In the genomic region with DNA sequence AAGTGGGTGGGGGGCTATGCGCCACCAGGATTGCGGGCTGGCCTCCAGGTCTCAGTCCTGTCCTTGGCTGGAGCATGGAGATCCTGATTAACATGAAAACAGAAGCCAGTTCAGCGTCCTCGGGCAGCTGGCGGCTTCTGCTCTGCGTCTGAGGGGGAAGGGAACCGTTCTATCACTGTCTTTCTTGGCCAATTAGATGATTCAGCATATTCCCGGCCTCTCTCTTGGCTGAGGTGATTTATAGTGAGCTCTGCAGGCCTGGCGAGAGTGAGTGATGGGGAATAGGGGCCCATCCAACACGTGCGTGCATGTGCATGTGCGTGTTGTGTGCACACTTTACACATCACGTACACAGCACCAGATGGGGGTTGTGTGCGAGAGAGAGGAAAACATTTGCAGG, we compare ENCODE assay signal across 10 cellular contexts.
A peak's percentile ranks its signal among the peaks of the same experiment; 100 is the strongest.
DNase-seq lines count a peak whose midpoint lies in the region; ATAC-seq and TF ChIP-seq lines count a peak whose summit lies in the region.
"Had no signal": no experiment of that assay in that cellular context is flagged by ENCODE, and none has a peak within 500 bp of the region (broad histone marks: within the 10 kb centered on the region; RNA-seq: fewer than 3 reads in every experiment).

No MANE protein-coding gene starts in this region.

- H3K4me1 ChIP-seq in mesendoderm (ENCODE audit: control insufficient read depth, low read depth, low read length): no peaks in the 10 kb centered on the region

- peak overlapping the region; percentile 56 for H3K56ac ChIP-seq in mesendoderm (ENCODE audit: low read length)

- H3K4me3 ChIP-seq in AG10803 (ENCODE audit: low read length) (no peak overlapping the region), dorsolateral prefrontal cortex (peak overlapping the region in 29 of 59 donors; percentile 1 to 43 (median 15)), mesendoderm (ENCODE audit: low read length) (no peak overlapping the region)

- no peaks in the 10 kb centered on the region for H3K4me1 Mint-ChIP-seq in stimulated activated memory B cell treated with anti-CD40 and anti-IgM and Interleukin-4, amounts not matched to agents 10 μg/mL and 1 μg/mL and 100 μg/mL, for 72 hours
- H3K4me1 Mint-ChIP-seq: B cell had no signal

- H3K27me3 ChIP-seq in dorsolateral prefrontal cortex (peaks cover 0 to 71% (median 23%) of the 10 kb centered on the region in 45 donors), mesendoderm (ENCODE audit: insufficient read depth, low read length, poor library complexity) (no peaks in the 10 kb centered on the region)

- no peaks in the 10 kb centered on the region for H3K36me3 Mint-ChIP-seq in stimulated activated memory B cell treated with anti-CD40 and anti-IgM and Interleukin-4, amounts not matched to agents 10 μg/mL and 1 μg/mL and 100 μg/mL, for 72 hours

- DNase-seq in AG10803 (ENCODE audit: low read depth) (peak; percentile 62), NCI-H1694 (lab: John Stamatoyannopoulos, UW) (peak; percentile 79), dorsolateral prefrontal cortex (peak in 6 of 10 donors; percentile 33 to 62 (median 47)), mesendoderm (peak; percentile 37), NCI-H2196 (lab: John Stamatoyannopoulos, UW; ENCODE audit: unreplicated experiment) (no peak)
- DNase-seq: stimulated activated CD4-positive, alpha-beta T cell treated with anti-CD3 and anti-CD28 coated beads, Interleukin-4, amount 100 ng/mL, for 4 hours had no signal

- H3K36me3 ChIP-seq in mesendoderm (ENCODE audit: control insufficient read depth, insufficient read depth, low read length): no peaks in the 10 kb centered on the region

- H3K27me3 Mint-ChIP-seq in stimulated activated memory B cell treated with anti-CD40 and anti-IgM and Interleukin-4, amounts not matched to agents 10 μg/mL and 1 μg/mL and 100 μg/mL, for 72 hours: peaks cover 8% of the 10 kb centered on the region

- peaks cover 6% of the 10 kb centered on the region for H3K9me3 Mint-ChIP-seq in stimulated activated memory B cell treated with anti-CD40 and anti-IgM and Interleukin-4, amounts not matched to agents 10 μg/mL and 1 μg/mL and 100 μg/mL, for 72 hours

- TF ChIP-seq CTCF in AG10803 (conservative IDR thresholded peaks at IDR 0.05; ENCODE audit: low read length): no peak
- no peak for TF ChIP-seq CTCF in dorsolateral prefrontal cortex (IDR thresholded peaks at IDR 0.05 in 54 of 56, conservative IDR thresholded peaks at IDR 0.05 in 2 of 56; ENCODE audit: low read depth in 1 of 56, partially characterized antibody in 56 of 56)

- ATAC-seq in GM18498 (IDR thresholded peaks at IDR 0.05; ENCODE audit: unreplicated experiment) (no peak), HG03135 (IDR thresholded peaks at IDR 0.05; ENCODE audit: unreplicated experiment) (no peak)
- ATAC-seq in stimulated activated memory B cell treated with anti-CD40 and anti-IgM and Interleukin-4, amounts not matched to agents 10 μg/mL and 1 μg/mL and 100 μg/mL, for 72 hours: no peak

- peak overlapping the region; percentile 72 for H3K18ac ChIP-seq in mesendoderm (ENCODE audit: low read length)

- no peak overlapping the region for H2BK15ac ChIP-seq in mesendoderm (replicated peaks; ENCODE audit: low read depth)

- no peak overlapping the region for H3K4ac ChIP-seq in mesendoderm (ENCODE audit: low read depth, low read length)

- H2BK120ac ChIP-seq in mesendoderm (ENCODE audit: low read depth, low read length): no peak overlapping the region

- no peaks in the 10 kb centered on the region for H3K79me1 ChIP-seq in mesendoderm (ENCODE audit: low read length)

- no peak overlapping the region for H2BK5ac ChIP-seq in mesendoderm (ENCODE audit: low read length)

- H4K5ac ChIP-seq in mesendoderm (ENCODE audit: low read length): no peak overlapping the region

- intact Hi-C loops in dorsolateral prefrontal cortex (cut with DNase I): no loop called here

- H3K9ac ChIP-seq in mesendoderm (ENCODE audit: low read length): no peak overlapping the region

- H3K4me3 Mint-ChIP-seq in stimulated activated memory B cell treated with anti-CD40 and anti-IgM and Interleukin-4, amounts not matched to agents 10 μg/mL and 1 μg/mL and 100 μg/mL, for 72 hours: no peak overlapping the region
- H3K4me3 Mint-ChIP-seq: B cell had no signal

- no peak overlapping the region for H3K4me2 ChIP-seq in mesendoderm (ENCODE audit: low read length)

- no peak overlapping the region for H3K27ac Mint-ChIP-seq in stimulated activated memory B cell treated with anti-CD40 and anti-IgM and Interleukin-4, amounts not matched to agents 10 μg/mL and 1 μg/mL and 100 μg/mL, for 72 hours
- H3K27ac Mint-ChIP-seq: B cell had no signal

- no peak overlapping the region for H2AK5ac ChIP-seq in mesendoderm (ENCODE audit: low read length)

- H3K79me2 ChIP-seq in mesendoderm (ENCODE audit: control insufficient read depth, insufficient read depth, low read length): no peaks in the 10 kb centered on the region

- H3K27ac ChIP-seq in dorsolateral prefrontal cortex: peak overlapping the region in 32 of 59 donors; percentile 2 to 71 (median 46)
- H3K27ac ChIP-seq in mesendoderm (ENCODE audit: low read depth, low read length): no peak overlapping the region

- no peak overlapping the region for H4K8ac ChIP-seq in mesendoderm (ENCODE audit: low read depth, low read length)

- no CpG with 5 or more reads among the region's 14 CpGs for WGBS in mesendoderm (ENCODE audit: extremely low coverage, insufficient coverage, low lambda C conversion rate)

- H3K23ac ChIP-seq in mesendoderm (ENCODE audit: low read length): no peak overlapping the region
